30 cellular contexts compared by ENCODE assay signal in the genomic region with DNA sequence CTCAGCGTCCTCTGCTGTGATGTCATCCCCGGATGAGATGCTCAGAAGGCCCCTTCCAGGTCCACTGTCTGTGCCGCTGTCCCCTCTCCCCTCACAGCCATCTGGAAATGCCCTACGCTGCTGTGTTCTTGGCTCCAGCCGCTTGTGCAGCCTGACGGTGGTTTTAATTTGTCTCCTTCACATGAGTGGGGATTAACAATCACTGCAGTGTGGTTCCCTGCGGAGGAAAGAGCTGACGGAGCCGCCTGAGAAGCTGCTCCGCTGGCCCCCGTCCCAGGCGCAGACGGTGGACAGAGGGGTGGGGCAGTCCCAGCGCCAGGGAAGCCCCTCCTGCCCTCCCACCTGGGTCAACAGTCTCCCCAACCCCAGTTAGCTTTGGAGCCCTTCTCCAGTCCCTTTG.
"Had no signal": no experiment of that assay in that cellular context is flagged by ENCODE, and none has a peak within 500 bp of the region (broad histone marks: within the 10 kb centered on the region; RNA-seq: fewer than 3 reads in every experiment).

No MANE protein-coding gene starts in this region.

- H3K27ac ChIP-seq: adrenal gland, brain microvascular endothelial cell, stomach, thyroid gland, upper lobe of left lung had no signal

- ATAC-seq: esophagus mucosa; left colon; naive thymus-derived CD4-positive, alpha-beta T cell; right cardiac atrium; stimulated activated naive B cell treated with anti-CD40 and anti-IgM and Interleukin-4, amounts not matched to agents 10 μg/mL and 1 μg/mL and 100 μg/mL, for 72 hours had no signal

- H3K4me3 Mint-ChIP-seq: activated CD4-positive, alpha-beta memory T cell treated with anti-CD3 and anti-CD28 coated beads for 36 hours; activated CD4-positive, alpha-beta T cell treated with anti-CD3 and anti-CD28 coated beads, Interleukin-2, amount 10 ng/mL, durations not matched to agents 24 days and 14 days; activated naive CD4-positive, alpha-beta T cell treated with anti-CD3 and anti-CD28 coated beads for 36 hours; activated naive CD8-positive, alpha-beta T cell treated with anti-CD3 and anti-CD28 coated beads for 36 hours; activated T-helper 1 cell treated with anti-CD3 and anti-CD28 coated beads, Interleukin-12 subunit alpha, Interleukin-12 subunit beta, Interleukin-2, Interleukin-4 antibody, amounts not matched to agents 30 ng/mL and 10 ng/mL and 1 ng/mL, durations not matched to agents 14 hours and 24 hours and 36 hours; endodermal cell; immature natural killer cell; naive thymus-derived CD4-positive, alpha-beta T cell; stimulated activated naive B cell treated with anti-CD40 and anti-IgM and Interleukin-4, amounts not matched to agents 10 μg/mL and 1 μg/mL and 100 μg/mL, for 72 hours had no signal

- H3K27ac Mint-ChIP-seq: activated CD4-positive, alpha-beta memory T cell treated with anti-CD3 and anti-CD28 coated beads for 36 hours; activated CD4-positive, alpha-beta T cell treated with anti-CD3 and anti-CD28 coated beads, Interleukin-2, amount 10 ng/mL, durations not matched to agents 24 days and 14 days; activated naive CD4-positive, alpha-beta T cell treated with anti-CD3 and anti-CD28 coated beads for 36 hours; activated naive CD8-positive, alpha-beta T cell treated with anti-CD3 and anti-CD28 coated beads for 36 hours; activated T-helper 1 cell treated with anti-CD3 and anti-CD28 coated beads, Interleukin-12 subunit alpha, Interleukin-12 subunit beta, Interleukin-2, Interleukin-4 antibody, amounts not matched to agents 30 ng/mL and 10 ng/mL and 1 ng/mL, durations not matched to agents 14 hours and 24 hours and 36 hours; endodermal cell; immature natural killer cell; stimulated activated naive B cell treated with anti-CD40 and anti-IgM and Interleukin-4, amounts not matched to agents 10 μg/mL and 1 μg/mL and 100 μg/mL, for 72 hours had no signal

- H3K36me3 ChIP-seq: adrenal gland, brain microvascular endothelial cell, stomach, thyroid gland, upper lobe of left lung had no signal

- H3K27me3 ChIP-seq: thyroid gland had no signal

- H3K36me3 Mint-ChIP-seq: activated CD4-positive, alpha-beta memory T cell treated with anti-CD3 and anti-CD28 coated beads for 36 hours; activated naive CD8-positive, alpha-beta T cell treated with anti-CD3 and anti-CD28 coated beads for 36 hours had no signal

- H3K9me3 ChIP-seq: adrenal gland, stomach, thyroid gland, upper lobe of left lung had no signal

- DNase-seq: activated CD4-positive, alpha-beta memory T cell treated with anti-CD3 and anti-CD28 coated beads for 36 hours; activated CD4-positive, alpha-beta T cell treated with anti-CD3 and anti-CD28 coated beads, Interleukin-2, amount 10 ng/mL, durations not matched to agents 24 days and 14 days; activated CD4-positive, CD25-positive, alpha-beta regulatory T cell treated with anti-CD3 and anti-CD28 coated beads, Interleukin-2, amount 50 U/mL, for 72 hours; activated CD8-positive, alpha-beta memory T cell treated with anti-CD3 and anti-CD28 coated beads, Interleukin-2, amount 50 U/mL, for 4 hours; activated effector memory CD4-positive, alpha-beta T cell treated with anti-CD3 and anti-CD28 coated beads, Interleukin-2, amount 50 U/mL, for 16 hours; activated naive CD4-positive, alpha-beta T cell treated with anti-CD3 and anti-CD28 coated beads for 36 hours; activated naive CD8-positive, alpha-beta T cell treated with anti-CD3 and anti-CD28 coated beads for 36 hours; activated T-cell treated with anti-CD3 and anti-CD28 coated beads, Interleukin-2, amount 50 U/mL, for 1 hour; adrenal gland; aorta; brain microvascular endothelial cell; endodermal cell; foreskin fibroblast; immature natural killer cell; kidney; left colon; mammary epithelial cell; midbrain; naive thymus-derived CD4-positive, alpha-beta T cell; occipital lobe; right cardiac atrium; stimulated activated CD4-positive, alpha-beta T cell treated with anti-CD3 and anti-CD28 coated beads, Interleukin-15, amount 100 ng/mL, for 24 hours; stimulated activated CD4-positive, alpha-beta T cell treated with anti-CD3 and anti-CD28 coated beads, Interleukin-2, amount 100 ng/mL, for 24 hours; stimulated activated naive B cell treated with anti-CD40 and anti-IgM and Interleukin-4, amounts not matched to agents 10 μg/mL and 1 μg/mL and 100 μg/mL, for 72 hours; stomach; T1000; thyroid gland had no signal

- H3K4me1 Mint-ChIP-seq: immature natural killer cell had no signal

- H3K4me1 ChIP-seq: adrenal gland, stomach, thyroid gland, upper lobe of left lung had no signal

- H3K4me3 ChIP-seq: adrenal gland, stomach, thyroid gland, upper lobe of left lung had no signal
